Comparison of ENCODE assay signal across 17 cellular contexts in the genomic region with DNA sequence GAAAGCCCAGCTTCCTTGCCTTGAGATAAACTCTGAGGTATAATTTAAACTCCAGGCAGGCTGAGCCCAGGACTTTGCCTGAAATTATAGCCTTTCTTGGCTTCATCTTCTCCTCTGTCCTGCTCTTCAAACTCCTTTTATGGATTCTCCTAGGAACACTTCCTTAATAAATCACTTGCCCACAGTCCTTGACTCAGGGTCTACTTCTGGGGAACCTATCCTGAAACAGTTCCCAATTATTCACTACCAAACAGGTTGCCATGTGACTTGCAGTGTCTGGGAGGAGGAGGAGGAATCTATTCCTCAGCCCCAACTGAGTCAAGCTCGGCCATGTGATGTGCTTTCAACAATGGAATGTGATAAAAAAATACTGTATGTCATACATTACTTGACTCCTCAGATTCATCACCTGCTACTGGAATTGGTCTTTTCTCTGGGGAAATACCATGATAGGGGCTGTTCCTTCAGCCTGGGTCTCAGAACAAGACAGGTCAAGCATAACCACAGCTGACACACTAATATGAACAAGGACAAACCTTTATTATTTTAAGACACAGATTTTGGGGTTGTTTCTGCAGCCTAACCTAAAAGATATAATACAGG. TPM values are rescaled to one million over a fixed set of nuclear protein-coding genes. Genes with fewer than 3 reads are reported as not detected.
DNase-seq lines count a peak whose midpoint lies in the region; ATAC-seq and TF ChIP-seq lines count a peak whose summit lies in the region.
"Had no signal": no experiment of that assay in that cellular context is flagged by ENCODE, and none has a peak within 500 bp of the region (broad histone marks: within the 10 kb centered on the region; RNA-seq: fewer than 3 reads in every experiment).

No MANE protein-coding gene starts in this region.

- H3K4me1 Mint-ChIP-seq in progenitor cell of endocrine pancreas (ENCODE audit: low read depth): no peaks in the 10 kb centered on the region

- no peaks in the 10 kb centered on the region for H3K36me3 ChIP-seq in mesenchymal stem cell (ENCODE audit: control insufficient read depth in 1 of 2, insufficient read depth in 2 of 2, low read depth in 1 of 2, low read length in 2 of 2)
- H3K36me3 ChIP-seq: esophagus muscularis mucosa, vagina had no signal

- H3K4me3 ChIP-seq in choroid plexus epithelial cell (ENCODE audit: low read depth, low read length) (no peak overlapping the region), mesenchymal stem cell (ENCODE audit: insufficient read depth in 1 of 2, low read depth in 1 of 2, low read length in 2 of 2) (no peak overlapping the region)
- H3K4me3 ChIP-seq: esophagus muscularis mucosa, SK-N-MC, vagina had no signal

- no peak for TF ChIP-seq CTCF in choroid plexus epithelial cell (conservative IDR thresholded peaks at IDR 0.05; ENCODE audit: low read depth, low read length)
- TF ChIP-seq CTCF in progenitor cell of endocrine pancreas (IDR thresholded peaks at IDR 0.05; ENCODE audit: unreplicated experiment): no peak

- peaks cover 9% of the 10 kb centered on the region for H3K4me1 ChIP-seq in mesenchymal stem cell (ENCODE audit: control insufficient read depth, insufficient read depth, low read depth, low read length)

- H3K18ac ChIP-seq in mesenchymal stem cell (ENCODE audit: low read depth in 1 of 2, low read length in 2 of 2): no peak overlapping the region

- H2BK15ac ChIP-seq in mesenchymal stem cell (ENCODE audit: low read depth, poor library complexity, severe bottlenecking): no peak overlapping the region

- H3K79me1 ChIP-seq in mesenchymal stem cell (replicated peaks; ENCODE audit: low read length, poor library complexity, severe bottlenecking): no peaks in the 10 kb centered on the region

- no peak overlapping the region for H3K14ac ChIP-seq in mesenchymal stem cell (ENCODE audit: low read length in 2 of 2)

- H3K4ac ChIP-seq in mesenchymal stem cell (ENCODE audit: low read depth in 1 of 2, low read length in 2 of 2): no peak overlapping the region

- no peaks in the 10 kb centered on the region for H3K36me3 Mint-ChIP-seq in progenitor cell of endocrine pancreas (ENCODE audit: insufficient read depth)
- H3K36me3 Mint-ChIP-seq: activated naive CD4-positive, alpha-beta T cell treated with anti-CD3 and anti-CD28 coated beads, Interleukin-2, amount 50 U/mL, for 24 hours had no signal

- no peak overlapping the region for H4K91ac ChIP-seq in mesenchymal stem cell (ENCODE audit: low read length)

- no peak for TF ChIP-seq POLR2A in erythroblast (IDR thresholded peaks at IDR 0.05; ENCODE audit: low read length)

- H2AFZ ChIP-seq in mesenchymal stem cell (ENCODE audit: low read depth, low read length): no peak overlapping the region

- no peak overlapping the region for H3K9ac ChIP-seq in mesenchymal stem cell (ENCODE audit: low read length)

- no peak overlapping the region for H2BK12ac ChIP-seq in mesenchymal stem cell (ENCODE audit: low read length in 2 of 2)

- H2AK5ac ChIP-seq in mesenchymal stem cell (ENCODE audit: low read length, severe bottlenecking): peak overlapping the region; percentile 64

- no peak overlapping the region for H4K8ac ChIP-seq in mesenchymal stem cell (ENCODE audit: low read length)

- H3K27ac Mint-ChIP-seq in progenitor cell of endocrine pancreas: no peak overlapping the region
- H3K27ac Mint-ChIP-seq: activated naive CD4-positive, alpha-beta T cell treated with anti-CD3 and anti-CD28 coated beads, Interleukin-2, amount 50 U/mL, for 24 hours had no signal

- H2BK120ac ChIP-seq in mesenchymal stem cell (ENCODE audit: low read depth, low read length): no peak overlapping the region

- H3K9me3 ChIP-seq in mesenchymal stem cell (ENCODE audit: control insufficient read depth, low read length): peaks cover 4% of the 10 kb centered on the region
- H3K9me3 ChIP-seq: esophagus muscularis mucosa, vagina had no signal

- peak overlapping the region; percentile 80 for H3K27ac ChIP-seq in mesenchymal stem cell (ENCODE audit: low read length, poor library complexity, severe bottlenecking)
- H3K27ac ChIP-seq: SK-N-MC, vagina, VCaP had no signal

- no peak overlapping the region for H3K4me3 Mint-ChIP-seq in progenitor cell of endocrine pancreas (ENCODE audit: low read depth)
- H3K4me3 Mint-ChIP-seq: activated naive CD4-positive, alpha-beta T cell treated with anti-CD3 and anti-CD28 coated beads, Interleukin-2, amount 50 U/mL, for 24 hours had no signal

- H2BK5ac ChIP-seq in mesenchymal stem cell (ENCODE audit: low read depth, low read length, poor library complexity, severe bottlenecking): peak overlapping the region; percentile 15

- H3K4me2 ChIP-seq in mesenchymal stem cell (ENCODE audit: low read length, poor library complexity, severe bottlenecking): no peak overlapping the region

- WGBS in mesenchymal stem cell: no CpG with 5 or more reads among the region's 1 CpG

- H3K9me3 Mint-ChIP-seq in progenitor cell of endocrine pancreas (ENCODE audit: low read depth): no peaks in the 10 kb centered on the region
- H3K9me3 Mint-ChIP-seq: activated naive CD4-positive, alpha-beta T cell treated with anti-CD3 and anti-CD28 coated beads, Interleukin-2, amount 50 U/mL, for 24 hours had no signal

- H3K27me3 Mint-ChIP-seq in progenitor cell of endocrine pancreas: peaks cover 44% of the 10 kb centered on the region

- DNase-seq in AG20443 (ENCODE audit: low spot score) (peak; percentile 44), choroid plexus epithelial cell (ENCODE audit: low read depth) (peak; percentile 64), mesenchymal stem cell (peak; percentile 52), progenitor cell of endocrine pancreas (ENCODE audit: low spot score, unreplicated experiment) (no peak), erythroblast (lab: John Stamatoyannopoulos, UW) (no peak), D341Med (ENCODE audit: low spot score) (no peak)
- no peak for DNase-seq in activated CD4-positive, CD25-positive, alpha-beta regulatory T cell treated with anti-CD3 and anti-CD28 coated beads, Interleukin-2, amount 50 U/mL, for 72 hours
- DNase-seq: DND-41, NCI-H2171 treated with DMSO at 0.1 percent for 48 hours had no signal

- peaks cover 0 to 17% of the 10 kb centered on the region in 2 experiments for H3K27me3 ChIP-seq in mesenchymal stem cell (ENCODE audit: control insufficient read depth in 1 of 2, insufficient read depth in 1 of 2, low read length in 2 of 2)
- H3K27me3 ChIP-seq: vagina had no signal

- H3K23ac ChIP-seq in mesenchymal stem cell (ENCODE audit: low read length in 2 of 2): no peak overlapping the region

- peak; percentile 50 for ATAC-seq in HG02610 (IDR thresholded peaks at IDR 0.05; ENCODE audit: unreplicated experiment)

RNA-seq across cellular contexts. Expression of a gene that starts 20.5 kb away (rescaled TPM):
- 604 TPM for polyA plus RNA-seq in mesenchymal stem cell (2013, experiment 1 of 2)
- polyA plus RNA-seq in mesenchymal stem cell (2013, experiment 2 of 2): 615 TPM
- total RNA-seq in progenitor cell of endocrine pancreas: 12.4 and 24.5 TPM in 2 replicates

RNA-seq across cellular contexts. Expression of a gene that starts 39.6 kb away (rescaled TPM):
- polyA plus RNA-seq in mesenchymal stem cell (2013, experiment 1 of 2): 0.01 TPM
- 0.01 TPM for polyA plus RNA-seq in mesenchymal stem cell (2013, experiment 2 of 2)
- not detected in 2 replicates for total RNA-seq in progenitor cell of endocrine pancreas
- total RNA-seq: cerebellum, HT-29 had no signal

Comparison
In these comparisons a context has a peak if more than half of its experiments do, and no peak if none do; other contexts are left out.
1. DNase-seq: peak in AG20443 (single experiment), choroid plexus epithelial cell (single experiment) and mesenchymal stem cell (single experiment); none in progenitor cell of endocrine pancreas (single experiment), erythroblast (0 of 2), D341Med (single experiment) and activated CD4-positive, CD25-positive, alpha-beta regulatory T cell treated with anti-CD3 and anti-CD28 coated beads, Interleukin-2, amount 50 U/mL, for 72 hours (single experiment).